8 cellular contexts compared by ENCODE assay signal in the genomic region with DNA sequence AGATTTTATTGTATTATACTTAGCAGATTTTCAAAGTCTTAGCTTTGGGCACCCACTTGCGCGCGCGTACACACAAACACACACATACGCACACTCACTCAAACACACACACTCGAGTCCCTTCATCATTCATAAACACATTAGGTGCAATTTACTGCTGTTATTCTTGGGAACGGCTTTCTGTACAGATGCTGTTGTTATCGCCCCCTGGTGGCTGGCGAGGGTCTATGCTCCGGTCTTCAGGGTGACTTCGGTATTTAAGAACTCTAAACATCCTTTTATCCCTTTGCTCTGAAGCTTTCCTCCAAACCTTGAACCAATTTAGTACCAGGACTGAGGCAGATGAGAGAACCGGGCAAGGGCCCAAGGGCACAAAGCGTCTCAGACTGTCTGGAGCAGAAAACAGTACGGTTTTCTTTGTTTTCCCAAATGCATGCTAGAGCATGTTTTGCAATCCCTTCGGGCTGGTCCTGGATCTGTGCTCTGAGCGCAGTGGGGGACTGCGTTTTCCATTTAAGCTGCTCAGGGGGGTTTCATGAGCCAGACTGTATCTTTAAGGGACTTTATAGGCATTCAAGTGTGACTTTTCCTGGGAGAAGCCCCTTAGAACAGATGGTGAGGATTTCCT. TPM values are rescaled to one million over a fixed set of nuclear protein-coding genes. Genes with fewer than 3 reads are reported as not detected.
DNase-seq lines count a peak whose midpoint lies in the region; ATAC-seq and TF ChIP-seq lines count a peak whose summit lies in the region.

No MANE protein-coding gene starts in this region.

- TF ChIP-seq CTCF in AG10803 (conservative IDR thresholded peaks at IDR 0.05; ENCODE audit: low read length) (peak; percentile 98), epithelial cell of esophagus (IDR thresholded peaks at IDR 0.05; ENCODE audit: insufficient read depth, low read depth, low read length, missing control alignments) (peak; percentile 96)

- H3K4me3 ChIP-seq in AG10803 (ENCODE audit: low read length): peak overlapping the region; percentile 9; the same call in 1 of the 2 replicates
- H3K4me3 ChIP-seq in epithelial cell of esophagus (ENCODE audit: low read length): no peak overlapping the region

- ATAC-seq in GM18498 (IDR thresholded peaks at IDR 0.05; ENCODE audit: unreplicated experiment) (peak; percentile 75), HG02981 (IDR thresholded peaks at IDR 0.05; ENCODE audit: unreplicated experiment) (peak; percentile 69)
- ATAC-seq in stimulated activated naive CD8-positive, alpha-beta T cell treated with anti-CD3 and anti-CD28 coated beads, Interleukin-15, Interleukin-2, amounts not matched to agents 100 U/mL and 50 U/mL, for 24 hours: no peak

- DNase-seq in AG10803 (ENCODE audit: low read depth) (peak; percentile 96), NCI-H345 treated with DMSO at 0.1 percent for 48 hours (lab: John Stamatoyannopoulos, UW; ENCODE audit: unreplicated experiment) (peak; percentile 54), epithelial cell of esophagus (ENCODE audit: low read depth) (peak; percentile 87), mucosa of gallbladder (ENCODE audit: low spot score) (peak; percentile 59)
- peak; percentile 16 to 36 for DNase-seq in activated CD4-positive, alpha-beta T cell treated with anti-CD3 and anti-CD28 coated beads, Interleukin-2, amount 50 U/mL, for 24 hours (ENCODE audit: low read depth in 1 of 2, low spot score in 1 of 2)
- DNase-seq in stimulated activated naive CD8-positive, alpha-beta T cell treated with anti-CD3 and anti-CD28 coated beads, Interleukin-15, Interleukin-2, amounts not matched to agents 100 U/mL and 50 U/mL, for 24 hours: peak; percentile 76

RNA-seq across cellular contexts. Expression of gene SLIT3, which starts 1.7 kb away (rescaled TPM):
- 40.2 TPM for total RNA-seq in mucosa of gallbladder

Comparison
In these comparisons a context has a peak if more than half of its experiments do, and no peak if none do; other contexts are left out.
1. DNase-seq: peak in every context shown above with its lines; median percentile 96 in AG10803; 87 in epithelial cell of esophagus; 76 in stimulated activated naive CD8-positive, alpha-beta T cell treated with anti-CD3 and anti-CD28 coated beads, Interleukin-15, Interleukin-2, amounts not matched to agents 100 U/mL and 50 U/mL, for 24 hours; 59 in mucosa of gallbladder; 54 in NCI-H345 treated with DMSO at 0.1 percent for 48 hours; 26 in activated CD4-positive, alpha-beta T cell treated with anti-CD3 and anti-CD28 coated beads, Interleukin-2, amount 50 U/mL, for 24 hours.